Comparison of ENCODE assay signal across 1 cellular context in genomic region chr5:73370620-73371583, GRCh38.
TF ChIP-seq lines count a peak whose summit lies in the region.

No MANE protein-coding gene starts in this region.

TF ChIP-seq in GM23338, 12 proteins besides CTCF, POLR2A, EP300 and RAD21 (continued from another document):
- TF ChIP-seq ZNF462 (CRISPR knock-in tag; IDR thresholded peaks at IDR 0.05) (no peak), JUNB (IDR thresholded peaks at IDR 0.05; ENCODE audit: unreplicated experiment) (no peak), ZNF331 (CRISPR knock-in tag; IDR thresholded peaks at IDR 0.05; ENCODE audit: low read depth) (no peak)
